ENCODE assay signal across 8 cellular contexts in genomic region chr17:42288078-42288984, GRCh38. TPM values are rescaled to one million over a fixed set of nuclear protein-coding genes. Genes with fewer than 3 reads are reported as not detected.
DNase-seq lines count a peak whose midpoint lies in the region; FAIRE-seq and TF ChIP-seq lines count a peak whose summit lies in the region.

STAT5A (plus strand) TSS chr17:42288498; CDS start chr17:42289412, 914 bp downstream.

- H3K36me3 ChIP-seq in BE2C (no peaks in the 10 kb centered on the region), kidney (ENCODE audit: control insufficient read depth in 1 of 2, insufficient read depth in 2 of 2, low read length in 2 of 2) (no peaks in the 10 kb centered on the region)

- H3K4me3 ChIP-seq in BE2C (ENCODE audit: low read depth, low read length), result peak within 1 kb of the TSS; percentile 35
- H3K4me3 ChIP-seq in kidney (ENCODE audit: low read length in 2 of 2), result peak within 1 kb of the TSS; percentile 59 to 71

- FAIRE-seq in GM19239 (lab: Jason Lieb, UNC) (peak; percentile 80), kidney (lab: Jason Lieb, UNC) (no peak)

- DNase-seq in BE2C, result peak; percentile 78
- DNase-seq in GM19239 (ENCODE audit: insufficient read length, low spot score), result peak; percentile 76
- DNase-seq in M059J (ENCODE audit: low read depth), result peak; percentile 67
- peak; percentile 31 for DNase-seq in activated CD4-positive, CD25-positive, alpha-beta regulatory T cell treated with anti-CD3 and anti-CD28 coated beads, Interleukin-2, amount 50 U/mL, for 16 hours (ENCODE audit: low read depth, low spot score)
- DNase-seq in cerebellum (ENCODE audit: low spot score), result peak; percentile 78
- peak; percentile 96 for DNase-seq in kidney
- peak; percentile 67 for DNase-seq in stimulated activated CD4-positive, alpha-beta T cell treated with anti-CD3 and anti-CD28 coated beads, Interleukin-12 subunit alpha, Interleukin-12 subunit beta, amount 100 ng/mL, for 4 hours
- no peak for DNase-seq in NCI-H187 (lab: John Stamatoyannopoulos, UW)

- H3K9ac ChIP-seq in kidney (ENCODE audit: low read length in 2 of 2), result peak within 1 kb of the TSS; percentile 46 to 83

- peaks cover 2% of the 10 kb centered on the region; the same call in 1 of the 2 replicates for H3K4me1 ChIP-seq in BE2C
- peaks cover 5 to 24% of the 10 kb centered on the region in 2 donors for H3K4me1 ChIP-seq in kidney (ENCODE audit: control insufficient read depth in 1 of 2, insufficient read depth in 1 of 2, low read depth in 1 of 2, low read length in 2 of 2)

- H3K9me3 ChIP-seq in BE2C (no peaks in the 10 kb centered on the region), kidney (ENCODE audit: control insufficient read depth in 1 of 2, low read length in 2 of 2) (no peaks in the 10 kb centered on the region)

- intact Hi-C loops in kidney (cut with DNase I), result no loop called here

- peaks cover 6% of the 10 kb centered on the region; the same call in 1 of the 2 replicates for H3K27me3 ChIP-seq in BE2C

- no peak for TF ChIP-seq CTCF in BE2C (IDR thresholded peaks at IDR 0.05; ENCODE audit: low read depth, low read length)
- TF ChIP-seq CTCF in kidney (IDR thresholded peaks at IDR 0.05; ENCODE audit: borderline replicate concordance, extremely low read depth, insufficient read depth), result no peak

- peak within 1 kb of the TSS; percentile 89 to 92 for H3K27ac ChIP-seq in kidney (ENCODE audit: low read depth in 2 of 2, low read length in 2 of 2)

RNA-seq across cellular contexts. Expression of gene STAT5A, which starts in this region (rescaled TPM):
- polyA plus RNA-seq in BE2C (2012; ENCODE audit: insufficient read depth, insufficient read length, low read depth), result 11.8 TPM
- 5.2 and 12.4 TPM in 2 replicates for total RNA-seq in M059J (2014; rRNA removed; shearing (Covaris generic))
- total RNA-seq in cerebellum, result 1.6 TPM
- 47.9 TPM for total RNA-seq in kidney
- polyA plus RNA-seq in kidney (ENCODE audit: insufficient read depth, low read depth, low replicate concordance), result 11.5 TPM

Comparison
In these comparisons a context has a peak if more than half of its experiments do, and no peak if none do; other contexts are left out.
1. DNase-seq: peak in BE2C (single experiment), GM19239 (single experiment), M059J (single experiment), activated CD4-positive, CD25-positive, alpha-beta regulatory T cell treated with anti-CD3 and anti-CD28 coated beads, Interleukin-2, amount 50 U/mL, for 16 hours (single experiment), cerebellum (single experiment), kidney (single experiment) and stimulated activated CD4-positive, alpha-beta T cell treated with anti-CD3 and anti-CD28 coated beads, Interleukin-12 subunit alpha, Interleukin-12 subunit beta, amount 100 ng/mL, for 4 hours (single experiment); none in NCI-H187 (0 of 2).